Comparison of ENCODE assay signal across 18 cellular contexts in the genomic region with DNA sequence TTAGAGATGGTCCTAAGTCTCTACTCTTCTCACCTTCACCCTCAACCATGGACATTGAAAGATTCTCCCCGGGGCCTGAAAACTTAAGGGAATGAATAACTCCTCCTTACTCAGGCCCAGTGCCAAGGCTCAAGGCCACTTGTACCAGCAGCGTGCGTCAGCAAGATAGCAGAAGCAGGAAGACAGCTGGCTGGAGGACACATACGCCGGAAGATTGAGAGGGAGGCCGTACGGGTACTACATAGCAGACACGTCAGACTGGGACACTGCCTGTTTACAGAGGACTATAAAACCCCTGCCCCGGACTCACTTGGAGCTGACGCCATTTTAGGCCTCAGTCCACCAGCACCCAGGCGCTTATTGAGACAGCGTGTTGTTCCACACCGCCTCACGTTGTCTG.
DNase-seq lines count a peak whose midpoint lies in the region; ATAC-seq and TF ChIP-seq lines count a peak whose summit lies in the region.
"Had no signal": no experiment of that assay in that cellular context is flagged by ENCODE, and none has a peak within 500 bp of the region (broad histone marks: within the 10 kb centered on the region; RNA-seq: fewer than 3 reads in every experiment).

No MANE protein-coding gene starts in this region.

- TF ChIP-seq CTCF in cardiac fibroblast (IDR thresholded peaks at IDR 0.05; ENCODE audit: low read depth, low read length) = no peak

- peak; percentile 73 for DNase-seq in CMK (ENCODE audit: low read depth)
- DNase-seq in NCI-H510A (lab: John Stamatoyannopoulos, UW) = peak; percentile 18
- peak; percentile 67 to 71 for DNase-seq in cardiac fibroblast (ENCODE audit: low read depth in 2 of 2)
- no peak for DNase-seq in NCI-H748 treated with DMSO at 0.1 percent for 48 hours (lab: John Stamatoyannopoulos, UW)
- DNase-seq in substantia nigra (lab: John Stamatoyannopoulos, UW) = no peak
- DNase-seq: activated CD4-positive, alpha-beta T cell treated with anti-CD3 and anti-CD28 coated beads, Interleukin-2, amount 50 U/mL, for 48 hours; activated naive CD4-positive, alpha-beta T cell treated with Interleukin-2 at 50 U/mL for 16 hours; immature natural killer cell; NCI-H187; nephron progenitor cell; stimulated activated CD4-positive, alpha-beta T cell treated with anti-CD3 and anti-CD28 coated beads, Interleukin-12 subunit alpha, Interleukin-12 subunit beta, amount 100 ng/mL, for 4 hours; stimulated activated naive B cell treated with anti-CD40 and anti-IgM and Interleukin-4, amounts not matched to agents 10 μg/mL and 1 μg/mL and 100 μg/mL, for 72 hours; SW 1271 had no signal

- no peaks in the 10 kb centered on the region for H3K9me3 ChIP-seq in mucosa of rectum (ENCODE audit: control insufficient read depth in 2 of 2, low read length in 2 of 2)
- H3K9me3 ChIP-seq: vagina had no signal

- no peaks in the 10 kb centered on the region for H3K36me3 ChIP-seq in mucosa of rectum (ENCODE audit: control insufficient read depth in 2 of 2, insufficient read depth in 2 of 2, low read length in 2 of 2)
- H3K36me3 ChIP-seq: vagina had no signal

- H3K4me3 ChIP-seq in cardiac fibroblast (replicated peaks in 1 of 2; ENCODE audit: low read depth in 2 of 2, low read length in 2 of 2) (no peak overlapping the region), mucosa of rectum (ENCODE audit: low read length in 2 of 2) (no peak overlapping the region)
- H3K4me3 ChIP-seq: vagina had no signal

- ATAC-seq in GM19455 (IDR thresholded peaks at IDR 0.05; ENCODE audit: unreplicated experiment) = no peak
- ATAC-seq in activated CD4-positive, CD25-positive, alpha-beta regulatory T cell treated with anti-CD3 and anti-CD28 coated beads, Interleukin-2, amount 50 U/mL, for 24 hours = no peak
- ATAC-seq: stimulated activated naive B cell treated with anti-CD40 and anti-IgM and Interleukin-4, amounts not matched to agents 10 μg/mL and 1 μg/mL and 100 μg/mL, for 72 hours had no signal

- H3K27ac ChIP-seq in mucosa of rectum (ENCODE audit: low read depth in 2 of 2, low read length in 2 of 2) = peak overlapping the region; percentile 56 to 58
- H3K27ac ChIP-seq in substantia nigra (ENCODE audit: low read depth, low read length, poor library complexity, severe bottlenecking) = no peak overlapping the region
- H3K27ac ChIP-seq: vagina, VCaP had no signal

- H3K9ac ChIP-seq in mucosa of rectum (ENCODE audit: low read depth in 1 of 2, low read length in 2 of 2) = no peak overlapping the region

- H3K4me1 ChIP-seq in mucosa of rectum (ENCODE audit: control insufficient read depth in 2 of 2, insufficient read depth in 2 of 2, low read length in 2 of 2) = peaks cover 0 to 3% of the 10 kb centered on the region in 2 donors

- peaks cover 0 to 2% of the 10 kb centered on the region in 2 donors for H3K27me3 ChIP-seq in mucosa of rectum (ENCODE audit: control insufficient read depth in 2 of 2, insufficient read depth in 2 of 2, low read length in 2 of 2)
- H3K27me3 ChIP-seq: vagina had no signal

Comparison
In these comparisons a context has a peak if more than half of its experiments do, and no peak if none do; other contexts are left out.
1. DNase-seq: peak in CMK (single experiment), NCI-H510A (single experiment) and cardiac fibroblast (2 of 2); none in NCI-H748 treated with DMSO at 0.1 percent for 48 hours (single experiment) and substantia nigra (0 of 49).